In the genomic region with DNA sequence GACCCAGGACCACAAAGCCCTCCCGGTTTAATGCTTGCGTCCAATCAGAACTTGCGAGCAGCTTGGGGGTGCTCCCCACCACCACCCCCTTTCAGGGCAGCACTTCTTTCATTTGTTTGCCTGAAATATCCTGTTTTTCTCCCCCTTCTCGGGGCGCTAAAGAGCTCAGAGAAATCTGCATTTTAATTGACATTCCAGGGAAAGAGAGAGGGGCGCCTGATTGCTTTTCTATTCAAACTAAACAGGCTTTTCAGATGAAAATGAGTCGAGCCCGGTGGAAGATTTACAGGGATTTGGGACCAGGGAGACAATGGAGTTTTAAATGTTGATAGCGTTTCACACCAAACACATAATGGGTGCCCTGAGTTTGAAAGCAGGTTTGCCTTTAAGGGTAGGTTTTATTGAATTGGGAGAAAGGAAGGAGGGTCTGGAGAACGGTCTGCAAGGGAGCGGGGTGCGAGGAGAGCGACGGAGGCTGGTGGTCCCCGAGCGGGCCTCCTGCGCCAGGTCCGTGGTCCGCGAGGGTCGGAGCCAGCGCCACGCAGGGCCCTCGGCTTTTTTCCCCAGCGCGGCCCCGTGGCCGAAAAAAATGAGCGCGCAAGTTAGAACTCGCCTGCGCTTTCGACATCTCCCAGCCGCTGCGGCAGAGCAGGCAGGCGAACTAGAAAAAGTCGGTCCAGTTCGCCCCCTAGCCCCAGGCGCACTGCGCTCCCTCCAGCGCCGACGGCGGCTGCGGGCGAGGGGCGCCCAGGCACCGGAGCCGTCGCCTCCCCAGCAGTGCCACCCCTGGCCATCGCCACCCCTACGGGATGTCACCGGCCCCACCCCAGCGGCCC, we compare ENCODE assay signal across 1 cellular context.
TF ChIP-seq lines count a peak whose summit lies in the region.

No MANE protein-coding gene starts in this region.

TF ChIP-seq in HepG2, 621 proteins besides CTCF, POLR2A, EP300 and RAD21 (continues in another document):
- TF ChIP-seq ZIK1 (CRISPR knock-in tag; IDR thresholded peaks at IDR 0.05; ENCODE audit: borderline replicate concordance, low read depth), result peak; percentile 36; the same call in 1 of the 2 replicates
- peak; percentile 68 for TF ChIP-seq BCL6 (CRISPR knock-in tag; IDR thresholded peaks at IDR 0.05)
- TF ChIP-seq PCBP2 (optimal IDR thresholded peaks at IDR 0.05; ENCODE audit: low read depth, low read length, poor library complexity, severe bottlenecking), result no peak
- peak; percentile 33; the same call in 1 of the 2 replicates for TF ChIP-seq KDM2A (CRISPR knock-in tag; IDR thresholded peaks at IDR 0.05; ENCODE audit: borderline replicate concordance, low read depth)
- peak; percentile 97 for TF ChIP-seq ZNF777 (CRISPR knock-in tag; IDR thresholded peaks at IDR 0.05)
- TF ChIP-seq, protein P1, sequence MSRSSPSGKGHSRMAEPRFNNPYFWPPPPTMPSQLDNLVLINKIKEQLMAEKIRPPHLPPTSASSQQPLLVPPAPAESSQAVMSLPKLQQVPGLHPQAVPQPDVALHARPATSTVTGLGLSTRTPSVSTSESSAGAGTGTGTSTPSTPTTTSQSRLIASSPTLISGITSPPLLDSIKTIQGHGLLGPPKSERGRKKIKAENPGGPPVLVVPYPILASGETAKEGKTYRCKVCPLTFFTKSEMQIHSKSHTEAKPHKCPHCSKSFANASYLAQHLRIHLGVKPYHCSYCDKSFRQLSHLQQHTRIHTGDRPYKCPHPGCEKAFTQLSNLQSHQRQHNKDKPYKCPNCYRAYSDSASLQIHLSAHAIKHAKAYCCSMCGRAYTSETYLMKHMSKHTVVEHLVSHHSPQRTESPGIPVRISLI (CRISPR knock-in tag; IDR thresholded peaks at IDR 0.05; ENCODE audit: borderline replicate concordance), result peak; percentile 58; the same call in 1 of the 2 replicates
- TF ChIP-seq ZFP37 (CRISPR knock-in tag; IDR thresholded peaks at IDR 0.05; ENCODE audit: borderline replicate concordance), result no peak
- TF ChIP-seq, protein P2, sequence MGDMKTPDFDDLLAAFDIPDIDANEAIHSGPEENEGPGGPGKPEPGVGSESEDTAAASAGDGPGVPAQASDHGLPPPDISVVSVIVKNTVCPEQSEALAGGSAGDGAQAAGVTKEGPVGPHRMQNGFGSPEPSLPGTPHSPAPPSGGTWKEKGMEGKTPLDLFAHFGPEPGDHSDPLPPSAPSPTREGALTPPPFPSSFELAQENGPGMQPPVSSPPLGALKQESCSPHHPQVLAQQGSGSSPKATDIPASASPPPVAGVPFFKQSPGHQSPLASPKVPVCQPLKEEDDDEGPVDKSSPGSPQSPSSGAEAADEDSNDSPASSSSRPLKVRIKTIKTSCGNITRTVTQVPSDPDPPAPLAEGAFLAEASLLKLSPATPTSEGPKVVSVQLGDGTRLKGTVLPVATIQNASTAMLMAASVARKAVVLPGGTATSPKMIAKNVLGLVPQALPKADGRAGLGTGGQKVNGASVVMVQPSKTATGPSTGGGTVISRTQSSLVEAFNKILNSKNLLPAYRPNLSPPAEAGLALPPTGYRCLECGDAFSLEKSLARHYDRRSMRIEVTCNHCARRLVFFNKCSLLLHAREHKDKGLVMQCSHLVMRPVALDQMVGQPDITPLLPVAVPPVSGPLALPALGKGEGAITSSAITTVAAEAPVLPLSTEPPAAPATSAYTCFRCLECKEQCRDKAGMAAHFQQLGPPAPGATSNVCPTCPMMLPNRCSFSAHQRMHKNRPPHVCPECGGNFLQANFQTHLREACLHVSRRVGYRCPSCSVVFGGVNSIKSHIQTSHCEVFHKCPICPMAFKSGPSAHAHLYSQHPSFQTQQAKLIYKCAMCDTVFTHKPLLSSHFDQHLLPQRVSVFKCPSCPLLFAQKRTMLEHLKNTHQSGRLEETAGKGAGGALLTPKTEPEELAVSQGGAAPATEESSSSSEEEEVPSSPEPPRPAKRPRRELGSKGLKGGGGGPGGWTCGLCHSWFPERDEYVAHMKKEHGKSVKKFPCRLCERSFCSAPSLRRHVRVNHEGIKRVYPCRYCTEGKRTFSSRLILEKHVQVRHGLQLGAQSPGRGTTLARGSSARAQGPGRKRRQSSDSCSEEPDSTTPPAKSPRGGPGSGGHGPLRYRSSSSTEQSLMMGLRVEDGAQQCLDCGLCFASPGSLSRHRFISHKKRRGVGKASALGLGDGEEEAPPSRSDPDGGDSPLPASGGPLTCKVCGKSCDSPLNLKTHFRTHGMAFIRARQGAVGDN (CRISPR knock-in tag; IDR thresholded peaks at IDR 0.05), result peak; percentile 47
- peak; percentile 18; the same call in 1 of the 2 replicates for TF ChIP-seq GABPB1 (CRISPR knock-in tag; IDR thresholded peaks at IDR 0.05)
- peak; percentile 45 for TF ChIP-seq YY1 (IDR thresholded peaks at IDR 0.05; ENCODE audit: insufficient read depth, insufficient replicate concordance, low read depth, low read length)
- TF ChIP-seq ZNF230 (CRISPR knock-in tag; IDR thresholded peaks at IDR 0.05), result peak; percentile 30; the same call in 1 of the 2 replicates
- TF ChIP-seq ISL2 (CRISPR knock-in tag; IDR thresholded peaks at IDR 0.05), result 0 out of 2 replicates have a peak, but pooled peaks have one; percentile 28
- 0 out of 2 replicates have a peak, but pooled peaks have one; percentile 22 for TF ChIP-seq ZNF264 (CRISPR knock-in tag; IDR thresholded peaks at IDR 0.05)
- no peak for TF ChIP-seq NFYC (CRISPR knock-in tag; IDR thresholded peaks at IDR 0.05)
- no peak for TF ChIP-seq SMAD3 (CRISPR knock-in tag; IDR thresholded peaks at IDR 0.05)
- TF ChIP-seq NFKB2 (CRISPR knock-in tag; IDR thresholded peaks at IDR 0.05; ENCODE audit: borderline replicate concordance), result peak; percentile 49; the same call in 1 of the 2 replicates
- 0 out of 2 replicates have a peak, but pooled peaks have one; percentile 21 for TF ChIP-seq SALL1 (CRISPR knock-in tag; IDR thresholded peaks at IDR 0.05)
- no peak for TF ChIP-seq AKAP8 (CRISPR knock-in tag; IDR thresholded peaks at IDR 0.05)
- TF ChIP-seq, protein P3, sequence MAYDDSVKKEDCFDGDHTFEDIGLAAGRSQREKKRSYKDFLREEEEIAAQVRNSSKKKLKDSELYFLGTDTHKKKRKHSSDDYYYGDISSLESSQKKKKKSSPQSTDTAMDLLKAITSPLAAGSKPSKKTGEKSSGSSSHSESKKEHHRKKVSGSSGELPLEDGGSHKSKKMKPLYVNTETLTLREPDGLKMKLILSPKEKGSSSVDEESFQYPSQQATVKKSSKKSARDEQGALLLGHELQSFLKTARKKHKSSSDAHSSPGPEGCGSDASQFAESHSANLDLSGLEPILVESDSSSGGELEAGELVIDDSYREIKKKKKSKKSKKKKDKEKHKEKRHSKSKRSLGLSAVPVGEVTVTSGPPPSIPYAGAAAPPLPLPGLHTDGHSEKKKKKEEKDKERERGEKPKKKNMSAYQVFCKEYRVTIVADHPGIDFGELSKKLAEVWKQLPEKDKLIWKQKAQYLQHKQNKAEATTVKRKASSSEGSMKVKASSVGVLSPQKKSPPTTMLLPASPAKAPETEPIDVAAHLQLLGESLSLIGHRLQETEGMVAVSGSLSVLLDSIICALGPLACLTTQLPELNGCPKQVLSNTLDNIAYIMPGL (CRISPR knock-in tag; IDR thresholded peaks at IDR 0.05; ENCODE audit: borderline replicate concordance in 1 of 2, low read depth in 1 of 2), result peak in 1 of 2 experiments; percentile 49; a peak in 1 of 4 replicates
- no peak for TF ChIP-seq CBX2 (IDR thresholded peaks at IDR 0.05; ENCODE audit: low read depth, low read length)
- TF ChIP-seq CBX2 (CRISPR knock-in tag; IDR thresholded peaks at IDR 0.05; ENCODE audit: low read depth), result peak; percentile 74; the same call in 1 of the 2 replicates
- 0 out of 2 replicates have a peak, but pooled peaks have one; percentile 40 for TF ChIP-seq ZNF263 (CRISPR knock-in tag; IDR thresholded peaks at IDR 0.05)
- TF ChIP-seq, protein P4, sequence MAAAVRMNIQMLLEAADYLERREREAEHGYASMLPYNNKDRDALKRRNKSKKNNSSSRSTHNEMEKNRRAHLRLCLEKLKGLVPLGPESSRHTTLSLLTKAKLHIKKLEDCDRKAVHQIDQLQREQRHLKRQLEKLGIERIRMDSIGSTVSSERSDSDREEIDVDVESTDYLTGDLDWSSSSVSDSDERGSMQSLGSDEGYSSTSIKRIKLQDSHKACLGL (CRISPR knock-in tag; IDR thresholded peaks at IDR 0.05), result 0 out of 2 replicates have a peak, but pooled peaks have one; percentile 19
- TF ChIP-seq, protein P5, sequence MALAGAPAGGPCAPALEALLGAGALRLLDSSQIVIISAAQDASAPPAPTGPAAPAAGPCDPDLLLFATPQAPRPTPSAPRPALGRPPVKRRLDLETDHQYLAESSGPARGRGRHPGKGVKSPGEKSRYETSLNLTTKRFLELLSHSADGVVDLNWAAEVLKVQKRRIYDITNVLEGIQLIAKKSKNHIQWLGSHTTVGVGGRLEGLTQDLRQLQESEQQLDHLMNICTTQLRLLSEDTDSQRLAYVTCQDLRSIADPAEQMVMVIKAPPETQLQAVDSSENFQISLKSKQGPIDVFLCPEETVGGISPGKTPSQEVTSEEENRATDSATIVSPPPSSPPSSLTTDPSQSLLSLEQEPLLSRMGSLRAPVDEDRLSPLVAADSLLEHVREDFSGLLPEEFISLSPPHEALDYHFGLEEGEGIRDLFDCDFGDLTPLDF (CRISPR knock-in tag; IDR thresholded peaks at IDR 0.05), result 0 out of 2 replicates have a peak, but pooled peaks have one; percentile 41
- TF ChIP-seq, protein P6, sequence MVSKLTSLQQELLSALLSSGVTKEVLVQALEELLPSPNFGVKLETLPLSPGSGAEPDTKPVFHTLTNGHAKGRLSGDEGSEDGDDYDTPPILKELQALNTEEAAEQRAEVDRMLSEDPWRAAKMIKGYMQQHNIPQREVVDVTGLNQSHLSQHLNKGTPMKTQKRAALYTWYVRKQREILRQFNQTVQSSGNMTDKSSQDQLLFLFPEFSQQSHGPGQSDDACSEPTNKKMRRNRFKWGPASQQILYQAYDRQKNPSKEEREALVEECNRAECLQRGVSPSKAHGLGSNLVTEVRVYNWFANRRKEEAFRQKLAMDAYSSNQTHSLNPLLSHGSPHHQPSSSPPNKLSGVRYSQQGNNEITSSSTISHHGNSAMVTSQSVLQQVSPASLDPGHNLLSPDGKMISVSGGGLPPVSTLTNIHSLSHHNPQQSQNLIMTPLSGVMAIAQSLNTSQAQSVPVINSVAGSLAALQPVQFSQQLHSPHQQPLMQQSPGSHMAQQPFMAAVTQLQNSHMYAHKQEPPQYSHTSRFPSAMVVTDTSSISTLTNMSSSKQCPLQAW (CRISPR knock-in tag; IDR thresholded peaks at IDR 0.05), result 0 out of 2 replicates have a peak, but pooled peaks have one; percentile 19
- peak; percentile 25; the same call in 1 of the 2 replicates for TF ChIP-seq MED1 (CRISPR knock-in tag; IDR thresholded peaks at IDR 0.05)
- TF ChIP-seq ZNF276 (CRISPR knock-in tag; IDR thresholded peaks at IDR 0.05; ENCODE audit: low read depth), result no peak
- TF ChIP-seq ZNF441 (CRISPR knock-in tag; IDR thresholded peaks at IDR 0.05; ENCODE audit: borderline replicate concordance), result no peak
- 0 out of 2 replicates have a peak, but pooled peaks have one; percentile 25 for TF ChIP-seq ZNF766 (CRISPR knock-in tag; IDR thresholded peaks at IDR 0.05; ENCODE audit: borderline replicate concordance)
- TF ChIP-seq HOXA5 (CRISPR knock-in tag; IDR thresholded peaks at IDR 0.05), result 0 out of 2 replicates have a peak, but pooled peaks have one; percentile 44
- TF ChIP-seq AGO1 (IDR thresholded peaks at IDR 0.05; ENCODE audit: low read depth, low read length, poor library complexity, severe bottlenecking), result peak; percentile 10
- no peak for TF ChIP-seq TERF1 (CRISPR knock-in tag; IDR thresholded peaks at IDR 0.05)
- TF ChIP-seq ZNF740 (CRISPR knock-in tag; IDR thresholded peaks at IDR 0.05), result no peak
- TF ChIP-seq FOXJ3 (CRISPR knock-in tag; IDR thresholded peaks at IDR 0.05; ENCODE audit: borderline replicate concordance), result 0 out of 2 replicates have a peak, but pooled peaks have one; percentile 16
- no peak for TF ChIP-seq ZNF776 (CRISPR knock-in tag; IDR thresholded peaks at IDR 0.05)
- 0 out of 2 replicates have a peak, but pooled peaks have one; percentile 32 for TF ChIP-seq HOXA3 (CRISPR knock-in tag; IDR thresholded peaks at IDR 0.05)
- TF ChIP-seq ZNF891 (CRISPR knock-in tag; IDR thresholded peaks at IDR 0.05), result no peak
- TF ChIP-seq ZBTB3 (CRISPR knock-in tag; IDR thresholded peaks at IDR 0.05; ENCODE audit: borderline replicate concordance, low read depth), result no peak
- 0 out of 2 replicates have a peak, but pooled peaks have one; percentile 27 for TF ChIP-seq ZSCAN20 (CRISPR knock-in tag; IDR thresholded peaks at IDR 0.05; ENCODE audit: borderline replicate concordance)
- TF ChIP-seq STAG1 (CRISPR knock-in tag; IDR thresholded peaks at IDR 0.05), result peak; percentile 89
- TF ChIP-seq DNMT1 (CRISPR knock-in tag; IDR thresholded peaks at IDR 0.05), result no peak
- TF ChIP-seq, protein P7, sequence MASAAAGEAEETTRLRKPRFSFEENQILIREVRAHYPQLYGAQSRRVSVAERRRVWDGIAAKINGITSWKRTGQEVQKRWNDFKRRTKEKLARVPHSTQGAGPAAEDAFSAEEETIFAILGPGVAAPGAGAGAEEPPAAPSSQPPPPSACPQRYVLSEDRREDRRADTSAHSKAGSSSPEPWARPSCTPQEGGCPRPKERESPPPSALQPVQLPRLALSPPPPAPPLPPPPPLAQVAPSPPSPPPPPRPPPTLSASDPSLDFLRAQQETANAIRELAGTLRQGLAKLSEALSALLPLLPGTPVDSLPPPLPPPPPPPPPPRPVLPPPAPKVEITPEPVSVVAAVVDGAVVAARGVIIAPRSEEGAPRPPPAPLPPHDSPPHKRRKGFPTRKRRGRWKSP (CRISPR knock-in tag; IDR thresholded peaks at IDR 0.05), result peak; percentile 92
